8 cellular contexts compared by ENCODE assay signal in the genomic region with DNA sequence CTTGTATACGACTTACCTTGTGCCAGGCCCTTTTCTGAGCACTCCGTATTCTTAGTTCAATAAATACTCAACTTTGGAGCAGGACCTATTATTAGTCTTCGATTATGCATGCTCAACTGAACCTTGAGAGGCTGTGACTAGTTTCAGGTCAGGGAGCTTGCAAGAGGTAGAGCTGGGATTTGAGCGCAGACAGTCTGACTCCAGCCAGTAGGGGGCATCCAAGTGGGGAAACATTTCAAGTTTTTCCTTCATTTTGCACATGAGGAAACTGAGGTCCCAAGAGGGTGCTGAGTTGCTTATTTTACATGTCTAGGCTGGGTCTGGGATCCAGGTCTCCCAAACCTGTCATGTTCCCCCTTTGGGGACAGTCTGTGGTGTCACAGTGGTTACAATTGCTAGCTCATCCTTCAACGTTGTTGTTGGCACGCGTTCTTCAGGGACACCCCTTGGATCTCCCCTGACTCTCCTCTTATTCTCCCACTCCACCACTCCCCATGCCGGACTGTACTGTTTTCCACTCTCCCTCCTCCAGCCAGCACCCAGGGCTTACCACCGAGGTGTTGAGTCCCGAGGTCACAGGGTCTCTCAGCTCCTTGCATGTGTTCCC. TPM values are rescaled to one million over a fixed set of nuclear protein-coding genes. Genes with fewer than 3 reads are reported as not detected.
DNase-seq lines count a peak whose midpoint lies in the region; ATAC-seq and TF ChIP-seq lines count a peak whose summit lies in the region.

No MANE protein-coding gene starts in this region.

- H3K4me2 ChIP-seq in BLaER1 treated with 17β-estradiol and CSF1 and Interleukin-3, amounts not matched to agents 10 nM and 100 nM: peak overlapping the region in 8 of 11 experiments; percentile 49 to 78 (median 66); a peak in 4 of 22 replicates
- no peak overlapping the region for H3K4me2 ChIP-seq in SU-DHL-6 (ENCODE audit: low read depth, low read length, poor library complexity, severe bottlenecking)

- TF ChIP-seq POLR2A in esophagus squamous epithelium (IDR thresholded peaks at IDR 0.05): no peak

- H3K4me1 ChIP-seq in BLaER1 treated with 17β-estradiol and CSF1 and Interleukin-3, amounts not matched to agents 10 nM and 100 nM: peaks cover 14 to 36% (median 28%) of the 10 kb centered on the region in 10 experiments; a peak in 19 of 20 replicates
- peaks cover 0 to 37% (median 5%) of the 10 kb centered on the region in 3 donors for H3K4me1 ChIP-seq in esophagus squamous epithelium

- intact Hi-C loops in esophagus squamous epithelium (cut with DNase I): no loop called here

- ATAC-seq in HG02678 (IDR thresholded peaks at IDR 0.05; ENCODE audit: unreplicated experiment): no peak
- no peak for ATAC-seq in GM21447 (IDR thresholded peaks at IDR 0.05; ENCODE audit: unreplicated experiment)

- peak overlapping the region in 1 of 11 experiments; percentile 14; a peak in 1 of 22 replicates for H3K9ac ChIP-seq in BLaER1 treated with 17β-estradiol and CSF1 and Interleukin-3, amounts not matched to agents 10 nM and 100 nM
- no peak overlapping the region for H3K9ac ChIP-seq in SU-DHL-6 (ENCODE audit: low read length)

- no peak overlapping the region for H2AFZ ChIP-seq in SU-DHL-6 (ENCODE audit: low read depth, low read length, severe bottlenecking)

- 62 to 65% methylated on average over 6 to 10 of the region's 10 CpGs for WGBS in esophagus squamous epithelium, 2 donors

- peaks cover 0 to 13% (median 0%) of the 10 kb centered on the region in 11 experiments; a peak in 6 of 22 replicates for H4K20me1 ChIP-seq in BLaER1 treated with 17β-estradiol and CSF1 and Interleukin-3, amounts not matched to agents 10 nM and 100 nM
- no peaks in the 10 kb centered on the region for H4K20me1 ChIP-seq in SU-DHL-6 (ENCODE audit: low read depth, low read length)

- TF ChIP-seq CTCF in GM12874 (IDR thresholded peaks at IDR 0.05; ENCODE audit: insufficient read depth, low read depth, low read length) (peak; percentile 61), SU-DHL-6 (IDR thresholded peaks at IDR 0.05; ENCODE audit: insufficient read depth, low read length, poor library complexity, severe bottlenecking) (peak; percentile 55), esophagus squamous epithelium (IDR thresholded peaks at IDR 0.05) (peak; percentile 25 to 51 (median 38))

- DNase-seq in esophagus squamous epithelium (lab: John Stamatoyannopoulos, UW) (no peak), midbrain (lab: John Stamatoyannopoulos, UW) (no peak)
- peak; percentile 20 for DNase-seq in stimulated activated naive CD4-positive, alpha-beta T cell treated with Interleukin-2 at 50 U/mL for 16 hours (lab: John Stamatoyannopoulos, UW)

- 0 out of 22 replicates have a peak, but pooled peaks cover 0 to 4% (median 0%) of the 10 kb centered on the region in 11 experiments for H3K9me3 ChIP-seq in BLaER1 treated with 17β-estradiol and CSF1 and Interleukin-3, amounts not matched to agents 10 nM and 100 nM (replicated peaks in 1 of 11)
- no peaks in the 10 kb centered on the region for H3K9me3 ChIP-seq in SU-DHL-6 (ENCODE audit: insufficient read depth, low read length)
- no peaks in the 10 kb centered on the region for H3K9me3 ChIP-seq in esophagus squamous epithelium

- no peaks in the 10 kb centered on the region for H3K9me2 ChIP-seq in SU-DHL-6 (replicated peaks; ENCODE audit: insufficient read depth, low read length)

- H3K79me2 ChIP-seq in SU-DHL-6 (ENCODE audit: insufficient read depth, low read length): no peaks in the 10 kb centered on the region

- no peak overlapping the region for H3K4me3 ChIP-seq in BLaER1 treated with 17β-estradiol and CSF1 and Interleukin-3, amounts not matched to agents 10 nM and 100 nM
- H3K4me3 ChIP-seq in SU-DHL-6 (ENCODE audit: insufficient read depth, low read length, poor library complexity, severe bottlenecking) (no peak overlapping the region), esophagus squamous epithelium (no peak overlapping the region)

- H3F3A ChIP-seq in SU-DHL-6 (ENCODE audit: insufficient read depth): peaks cover 9% of the 10 kb centered on the region; the same call in 1 of the 2 replicates

- no peaks in the 10 kb centered on the region for H3K36me3 ChIP-seq in BLaER1 treated with 17β-estradiol and CSF1 and Interleukin-3, amounts not matched to agents 10 nM and 100 nM
- H3K36me3 ChIP-seq in SU-DHL-6 (ENCODE audit: low read length) (no peaks in the 10 kb centered on the region), esophagus squamous epithelium (no peaks in the 10 kb centered on the region)

- H3K27me3 ChIP-seq in BLaER1 treated with 17β-estradiol and CSF1 and Interleukin-3, amounts not matched to agents 10 nM and 100 nM: peaks cover 10 to 59% (median 33%) of the 10 kb centered on the region in 11 experiments; a peak in 21 of 22 replicates
- H3K27me3 ChIP-seq in SU-DHL-6 (ENCODE audit: low read length) (no peaks in the 10 kb centered on the region), esophagus squamous epithelium (no peaks in the 10 kb centered on the region)

- no peak overlapping the region for H3K27ac ChIP-seq in BLaER1 treated with 17β-estradiol and CSF1 and Interleukin-3, amounts not matched to agents 10 nM and 100 nM
- H3K27ac ChIP-seq in SU-DHL-6 (ENCODE audit: low read depth, low read length): no peak overlapping the region
- H3K27ac ChIP-seq in esophagus squamous epithelium: no peak overlapping the region

RNA-seq across cellular contexts. Expression of a gene that starts 6.7 kb away (rescaled TPM):
- 10 to 100 TPM; 15.7 to 33.8 (median 19.9) TPM for total RNA-seq in esophagus squamous epithelium

RNA-seq across cellular contexts. Expression of a gene that starts 7.2 kb away (rescaled TPM):
- total RNA-seq in esophagus squamous epithelium: under 1 TPM; 0.15 to 0.57 (median 0.37) TPM

RNA-seq across cellular contexts. Expression of a gene that starts 21.1 kb away (rescaled TPM):
- 100 to 1,000 TPM; 134 to 187 (median 152) TPM for total RNA-seq in esophagus squamous epithelium

RNA-seq across cellular contexts. Expression of a gene that starts 30.3 kb away (rescaled TPM):
- total RNA-seq in esophagus squamous epithelium: 10 to 100 TPM in 1 of 4 donors, 1 to 10 TPM in 3; 5.1 to 15.0 (median 8.5) TPM

RNA-seq across cellular contexts. Expression of a gene that starts 40.3 kb away (rescaled TPM):
- under 1 TPM in 1 of 4 donors, not detected in 3; 0.38 TPM for total RNA-seq in esophagus squamous epithelium
